8 cellular contexts compared by ENCODE assay signal in the genomic region with DNA sequence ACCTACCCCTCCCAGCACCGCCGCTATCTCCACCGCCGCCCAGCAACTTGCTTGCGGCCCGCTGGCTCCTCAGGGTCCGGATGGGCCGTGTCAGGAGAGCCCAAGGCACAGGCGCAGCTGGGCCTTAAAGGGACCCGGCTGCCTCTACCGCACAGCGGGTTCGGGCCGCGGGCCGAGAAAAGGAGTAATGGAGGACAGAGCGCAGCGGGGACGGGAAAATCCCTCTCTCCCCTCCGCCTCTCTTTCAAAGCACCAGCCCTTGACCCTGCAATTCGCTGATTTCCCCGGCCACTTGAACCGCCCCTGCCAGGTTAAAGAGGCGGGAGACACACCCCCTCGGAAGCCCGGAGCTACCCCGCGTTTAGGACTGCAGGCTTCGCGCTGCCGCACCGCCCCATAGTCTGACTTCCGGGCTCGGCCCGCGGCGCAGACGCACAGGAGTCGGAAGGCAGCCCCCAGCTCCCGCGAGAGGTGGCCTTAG. TPM values are rescaled to one million over a fixed set of nuclear protein-coding genes. Genes with fewer than 3 reads are reported as not detected.
DNase-seq lines count a peak whose midpoint lies in the region; ATAC-seq and TF ChIP-seq lines count a peak whose summit lies in the region.
"Not testable (repeated sequence)": the region's sequence is repeated elsewhere in the genome, so short reads cannot be mapped to it uniquely, and the experiment has no call there.

A gene with protein sequence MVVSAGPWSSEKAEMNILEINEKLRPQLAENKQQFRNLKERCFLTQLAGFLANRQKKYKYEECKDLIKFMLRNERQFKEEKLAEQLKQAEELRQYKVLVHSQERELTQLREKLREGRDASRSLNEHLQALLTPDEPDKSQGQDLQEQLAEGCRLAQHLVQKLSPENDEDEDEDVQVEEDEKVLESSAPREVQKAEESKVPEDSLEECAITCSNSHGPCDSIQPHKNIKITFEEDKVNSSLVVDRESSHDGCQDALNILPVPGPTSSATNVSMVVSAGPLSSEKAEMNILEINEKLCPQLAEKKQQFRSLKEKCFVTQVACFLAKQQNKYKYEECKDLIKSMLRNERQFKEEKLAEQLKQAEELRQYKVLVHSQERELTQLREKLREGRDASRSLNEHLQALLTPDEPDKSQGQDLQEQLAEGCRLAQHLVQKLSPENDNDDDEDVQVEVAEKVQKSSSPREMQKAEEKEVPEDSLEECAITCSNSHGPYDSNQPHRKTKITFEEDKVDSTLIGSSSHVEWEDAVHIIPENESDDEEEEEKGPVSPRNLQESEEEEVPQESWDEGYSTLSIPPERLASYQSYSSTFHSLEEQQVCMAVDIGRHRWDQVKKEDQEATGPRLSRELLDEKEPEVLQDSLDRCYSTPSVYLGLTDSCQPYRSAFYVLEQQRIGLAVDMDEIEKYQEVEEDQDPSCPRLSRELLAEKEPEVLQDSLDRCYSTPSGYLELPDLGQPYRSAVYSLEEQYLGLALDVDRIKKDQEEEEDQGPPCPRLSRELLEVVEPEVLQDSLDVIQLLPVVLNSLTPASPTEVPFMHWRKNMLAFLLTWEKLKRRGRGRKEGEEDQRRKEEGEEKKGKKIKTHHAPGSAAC (minus strand): TSS at position 371 of the 481 bp plus-strand sequence. CDS start 25,278 bp downstream, outside the sequence.

- TF ChIP-seq CTCF in GM06990 (IDR thresholded peaks at IDR 0.05; ENCODE audit: insufficient read depth, low read length, poor library complexity, severe bottlenecking); osteocyte (IDR thresholded peaks at IDR 0.05); subcutaneous adipose tissue (IDR thresholded peaks at IDR 0.05; ENCODE audit: low read depth): not testable (repeated sequence)

- peak within 1 kb of the TSS; percentile 96 for H3K4me3 Mint-ChIP-seq in activated naive CD4-positive, alpha-beta T cell treated with anti-CD3 and anti-CD28 coated beads, Interleukin-2, amount 50 U/mL, for 24 hours
- H3K4me3 Mint-ChIP-seq in osteocyte (ENCODE audit: unreplicated experiment): peak within 1 kb of the TSS; percentile 95

- not testable (repeated sequence) for H3K27me3 Mint-ChIP-seq in activated naive CD4-positive, alpha-beta T cell treated with anti-CD3 and anti-CD28 coated beads, Interleukin-2, amount 50 U/mL, for 24 hours; osteocyte (ENCODE audit: unreplicated experiment)

- peaks cover 15% of the 10 kb centered on the region for H3K4me1 Mint-ChIP-seq in activated naive CD4-positive, alpha-beta T cell treated with anti-CD3 and anti-CD28 coated beads, Interleukin-2, amount 50 U/mL, for 24 hours
- not testable (repeated sequence) for H3K4me1 Mint-ChIP-seq in osteocyte (ENCODE audit: unreplicated experiment)

- intact Hi-C loops in head of caudate nucleus (cut with DNase I): not testable (repeated sequence)

- not testable (repeated sequence) for H3K36me3 Mint-ChIP-seq in activated naive CD4-positive, alpha-beta T cell treated with anti-CD3 and anti-CD28 coated beads, Interleukin-2, amount 50 U/mL, for 24 hours; osteocyte (ENCODE audit: unreplicated experiment)

- DNase-seq in GM06990 (ENCODE audit: extremely low read depth, insufficient read length) (peak; percentile 87), NCI-H146 (lab: John Stamatoyannopoulos, UW) (peak; percentile 85), SW 1271 (lab: John Stamatoyannopoulos, UW) (peak; percentile 48 to 66), head of caudate nucleus (peak; percentile 43 to 90 (median 82)), osteocyte (ENCODE audit: extremely low spot score, unreplicated experiment) (peak; percentile 91)

- H3K36me3 ChIP-seq in GM06990 (ENCODE audit: control insufficient read depth, insufficient read depth, low read length): not testable (repeated sequence)

- peak within 1 kb of the TSS; percentile 67 for H3K4me3 ChIP-seq in GM06990 (replicated peaks; ENCODE audit: low read depth, low read length)

- H3K27me3 ChIP-seq in GM06990 (replicated peaks; ENCODE audit: control insufficient read depth, insufficient read depth, low read length): not testable (repeated sequence)

- H3K27ac Mint-ChIP-seq in activated naive CD4-positive, alpha-beta T cell treated with anti-CD3 and anti-CD28 coated beads, Interleukin-2, amount 50 U/mL, for 24 hours: peak within 1 kb of the TSS; percentile 80
- H3K27ac Mint-ChIP-seq in osteocyte (ENCODE audit: unreplicated experiment): peak within 1 kb of the TSS; percentile 96

- not testable (repeated sequence) for H3K9me3 Mint-ChIP-seq in activated naive CD4-positive, alpha-beta T cell treated with anti-CD3 and anti-CD28 coated beads, Interleukin-2, amount 50 U/mL, for 24 hours; osteocyte (ENCODE audit: unreplicated experiment)

- ATAC-seq in HG02798 (IDR thresholded peaks at IDR 0.05; ENCODE audit: poor library complexity, unreplicated experiment): peak; percentile 90

RNA-seq across cellular contexts. Expression of the gene that starts here (rescaled TPM):
- 13.6 and 13.7 TPM in 2 replicates for total RNA-seq in osteocyte
- total RNA-seq in subcutaneous adipose tissue: 10 to 100 TPM; 10.3 to 18.8 (median 12.8) TPM

Comparison
In these comparisons a context has a peak if more than half of its experiments do, and no peak if none do; other contexts are left out.
1. Peak in every context shown above with its lines: DNase-seq, ATAC-seq and H3K4me3 ChIP-seq.